In the genomic region with DNA sequence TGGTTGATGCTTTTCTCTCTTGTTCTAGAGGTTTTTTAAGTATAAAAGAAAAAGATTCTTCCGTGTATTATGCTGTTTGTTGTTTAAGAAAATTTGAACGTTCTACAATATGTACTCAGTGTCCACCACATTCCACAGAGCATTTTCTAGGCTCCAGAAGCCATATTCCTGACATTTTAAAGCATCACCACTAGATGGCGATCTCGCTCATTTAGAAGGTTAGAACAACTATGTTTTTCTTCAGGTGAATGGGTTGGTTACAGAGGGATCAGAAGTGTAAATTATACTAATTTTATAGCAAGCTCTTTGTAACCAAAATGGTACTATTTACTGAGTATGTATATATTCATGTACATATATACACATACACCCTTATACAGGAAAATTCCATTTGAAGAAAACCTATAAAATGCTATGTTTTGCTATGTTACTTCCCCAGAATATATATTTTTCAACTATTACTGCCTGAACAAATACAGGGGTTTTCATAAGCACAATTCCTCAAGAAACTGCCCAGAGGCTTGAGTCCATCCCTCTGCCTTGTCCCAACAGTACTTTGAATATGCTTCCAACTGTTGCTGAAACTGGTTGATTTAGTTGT, we compare ENCODE assay signal across 8 cellular contexts.
DNase-seq lines count a peak whose midpoint lies in the region; ATAC-seq and TF ChIP-seq lines count a peak whose summit lies in the region.

No MANE protein-coding gene starts in this region.

- H3K4ac ChIP-seq in mesenchymal stem cell (ENCODE audit: low read depth in 1 of 2, low read length in 2 of 2): no peak overlapping the region

- peak; percentile 40; the same call in 1 of the 2 replicates for TF ChIP-seq CTCF in Panc1 (IDR thresholded peaks at IDR 0.05)

- peak; percentile 32 for DNase-seq in stimulated activated CD4-positive, alpha-beta T cell treated with anti-CD3 and anti-CD28 coated beads, Interleukin-15, amount 100 ng/mL, for 24 hours
- DNase-seq in stimulated activated CD4-positive, alpha-beta T cell treated with anti-CD3 and anti-CD28 coated beads, Interleukin-1b, Interleukin-23, amount 100 ng/mL, for 48 hours: no peak
- DNase-seq in HuH-7 (ENCODE audit: low spot score) (peak; percentile 15), Panc1 (ENCODE audit: low read depth, low spot score) (no peak), dermis blood vessel endothelial cell (peak; percentile 74), mesenchymal stem cell (peak; percentile 65), NCI-H524 treated with DMSO at 0.1 percent for 48 hours (lab: John Stamatoyannopoulos, UW) (no peak)

- H3K36me3 ChIP-seq in Panc1 (ENCODE audit: control insufficient read depth, insufficient read depth, low read length): no peaks in the 10 kb centered on the region
- H3K36me3 ChIP-seq in mesenchymal stem cell (ENCODE audit: control insufficient read depth in 1 of 2, insufficient read depth in 2 of 2, low read depth in 1 of 2, low read length in 2 of 2): no peaks in the 10 kb centered on the region

- POLR2A ChIA-PET in Panc1 (lab: Charles Lee): no interaction called here

- no peak overlapping the region for H3K4me2 ChIP-seq in mesenchymal stem cell (ENCODE audit: low read length, poor library complexity, severe bottlenecking)

- no peak overlapping the region for H2AFZ ChIP-seq in mesenchymal stem cell (ENCODE audit: low read depth, low read length)

- no peak overlapping the region for H3K23ac ChIP-seq in mesenchymal stem cell (ENCODE audit: low read length in 2 of 2)

- no peaks in the 10 kb centered on the region for H3K79me1 ChIP-seq in mesenchymal stem cell (replicated peaks; ENCODE audit: low read length, poor library complexity, severe bottlenecking)

- H2BK5ac ChIP-seq in mesenchymal stem cell (ENCODE audit: low read depth, low read length, poor library complexity, severe bottlenecking): no peak overlapping the region

- H3K27ac ChIP-seq in Panc1 (ENCODE audit: low read length) (no peak overlapping the region), mesenchymal stem cell (ENCODE audit: low read length, poor library complexity, severe bottlenecking) (no peak overlapping the region)

- no peak overlapping the region for H3K9ac ChIP-seq in mesenchymal stem cell (ENCODE audit: low read length)

- intact Hi-C loops in Panc1 (cut with micrococcal nuclease; ENCODE audit: unreplicated experiment): no loop called here

- no peaks in the 10 kb centered on the region for H3K27me3 ChIP-seq in Panc1 (ENCODE audit: control insufficient read depth, insufficient read depth, low read length)
- H3K27me3 ChIP-seq in mesenchymal stem cell (ENCODE audit: control insufficient read depth in 1 of 2, insufficient read depth in 1 of 2, low read length in 2 of 2): no peaks in the 10 kb centered on the region

- H3K4me1 ChIP-seq in Panc1 (ENCODE audit: control insufficient read depth, insufficient read depth, low read length) (no peaks in the 10 kb centered on the region), mesenchymal stem cell (ENCODE audit: control insufficient read depth, insufficient read depth, low read depth, low read length) (no peaks in the 10 kb centered on the region)

- H2BK120ac ChIP-seq in mesenchymal stem cell (ENCODE audit: low read depth, low read length): no peak overlapping the region

- WGBS in mesenchymal stem cell: no CpG with 5 or more reads among the region's 4 CpGs

- in situ Hi-C loops in Panc1 (cut with HindIII; ENCODE audit: low pct_unique_long_range_greater_than_20kb, low sequenced_read_pairs): no loop called here

- no peak overlapping the region for H4K8ac ChIP-seq in mesenchymal stem cell (ENCODE audit: low read length)

- no TSS peak for BruUV-seq in Panc1 (replicated peaks; lab: Mats Ljungman, UMichigan)

- no peak overlapping the region for H2BK15ac ChIP-seq in mesenchymal stem cell (ENCODE audit: low read depth, poor library complexity, severe bottlenecking)

- H3K4me3 ChIP-seq in Panc1 (ENCODE audit: low read depth in 2 of 2, low read length in 2 of 2): no peak overlapping the region
- no peak overlapping the region for H3K4me3 ChIP-seq in mesenchymal stem cell (ENCODE audit: insufficient read depth in 1 of 2, low read depth in 1 of 2, low read length in 2 of 2)

- CTCF ChIA-PET in Panc1 (lab: Charles Lee): no interaction called here

- H2AK5ac ChIP-seq in mesenchymal stem cell (ENCODE audit: low read length, severe bottlenecking): no peak overlapping the region

- H2BK12ac ChIP-seq in mesenchymal stem cell (ENCODE audit: low read length in 2 of 2): no peak overlapping the region

- H3K14ac ChIP-seq in mesenchymal stem cell (ENCODE audit: low read length in 2 of 2): no peak overlapping the region

- ATAC-seq in GM21576 (IDR thresholded peaks at IDR 0.05; ENCODE audit: unreplicated experiment): peak; percentile 87
- ATAC-seq in Panc1: no peak

- H3K9me3 ChIP-seq in Panc1 (ENCODE audit: control insufficient read depth, insufficient read depth, low read depth, low read length) (no peaks in the 10 kb centered on the region), mesenchymal stem cell (ENCODE audit: control insufficient read depth, low read length) (no peaks in the 10 kb centered on the region)

- H3K18ac ChIP-seq in mesenchymal stem cell (ENCODE audit: low read depth in 1 of 2, low read length in 2 of 2): no peak overlapping the region

- H4K91ac ChIP-seq in mesenchymal stem cell (ENCODE audit: low read length): no peak overlapping the region

Comparison
In these comparisons a context has a peak if more than half of its experiments do, and no peak if none do; other contexts are left out.
1. DNase-seq: peak in stimulated activated CD4-positive, alpha-beta T cell treated with anti-CD3 and anti-CD28 coated beads, Interleukin-15, amount 100 ng/mL, for 24 hours (single experiment), HuH-7 (single experiment), dermis blood vessel endothelial cell (single experiment) and mesenchymal stem cell (single experiment); none in stimulated activated CD4-positive, alpha-beta T cell treated with anti-CD3 and anti-CD28 coated beads, Interleukin-1b, Interleukin-23, amount 100 ng/mL, for 48 hours (single experiment), Panc1 (single experiment) and NCI-H524 treated with DMSO at 0.1 percent for 48 hours (single experiment).